In genomic region chr4:13543091-13543581, GRCh38 we compare ENCODE assay signal across 12 cellular contexts. TPM values are rescaled to one million over a fixed set of nuclear protein-coding genes. Genes with fewer than 3 reads are reported as not detected.
DNase-seq lines count a peak whose midpoint lies in the region; ATAC-seq, FAIRE-seq and TF ChIP-seq lines count a peak whose summit lies in the region.
"Had no signal": no experiment of that assay in that cellular context is flagged by ENCODE, and none has a peak within 500 bp of the region (broad histone marks: within the 10 kb centered on the region; RNA-seq: fewer than 3 reads in every experiment).

No MANE protein-coding gene starts in this region.

- peak overlapping the region; percentile 63 for H3K4me3 Mint-ChIP-seq in CD4-positive, alpha-beta T cell
- H3K4me3 Mint-ChIP-seq in endothelial cell (ENCODE audit: unreplicated experiment) (peak overlapping the region; percentile 90), neural crest cell (peak overlapping the region; percentile 87)

- no peak for FAIRE-seq in RCC 7860 (lab: Jason Lieb, UNC)

- H3K27me3 Mint-ChIP-seq in CD4-positive, alpha-beta T cell: peaks cover 78% of the 10 kb centered on the region
- H3K27me3 Mint-ChIP-seq in endothelial cell (ENCODE audit: unreplicated experiment): peaks cover 15% of the 10 kb centered on the region
- H3K27me3 Mint-ChIP-seq in neural crest cell (ENCODE audit: low read depth): peaks cover 87% of the 10 kb centered on the region

- peaks cover 31% of the 10 kb centered on the region for H3K9me3 ChIP-seq in CD4-positive, alpha-beta T cell (ENCODE audit: control insufficient read depth, low read length)
- no peaks in the 10 kb centered on the region for H3K9me3 ChIP-seq in HUES48 (ENCODE audit: control insufficient read depth, insufficient read depth, low read length)

- intact Hi-C loops in CD4-positive, alpha-beta T cell (cut with DNase I, micrococcal nuclease): loop anchor here in 1 of 2 experiments (10.0 kb wide), 1 partner anchor 58 kb away; the partner anchor contains the start of gene RAB28

- POLR2A ChIA-PET in CD4-positive, alpha-beta T cell (lab: Charles Lee): no interaction called here

- peaks cover 20% of the 10 kb centered on the region for H3K4me1 ChIP-seq in HUES48 (ENCODE audit: control insufficient read depth, insufficient read depth, low read length)

- no peak overlapping the region for H3K27ac ChIP-seq in CD4-positive, alpha-beta T cell (ENCODE audit: low read depth, low read length)
- no peak overlapping the region for H3K27ac ChIP-seq in HUES48 (ENCODE audit: low read depth, low read length)

- TF ChIP-seq CTCF in CD4-positive, alpha-beta T cell (IDR thresholded peaks at IDR 0.05): no peak
- TF ChIP-seq CTCF in endothelial cell (IDR thresholded peaks at IDR 0.05; ENCODE audit: unreplicated experiment): no peak
- TF ChIP-seq CTCF in neural crest cell (conservative IDR thresholded peaks at IDR 0.05): no peak

- CTCF ChIA-PET in CD4-positive, alpha-beta T cell (lab: Charles Lee): interaction anchor here (2.2 kb wide), 1 partner anchor 11 kb away, joined by 9 read pairs; no protein-coding TSS in a partner anchor

- H3K36me3 ChIP-seq in HUES48 (ENCODE audit: control insufficient read depth, insufficient read depth, low read length): no peaks in the 10 kb centered on the region

- H3K4me1 Mint-ChIP-seq in CD4-positive, alpha-beta T cell (ENCODE audit: low read depth): peaks cover 69% of the 10 kb centered on the region
- H3K4me1 Mint-ChIP-seq in endothelial cell (ENCODE audit: unreplicated experiment) (peaks cover 20% of the 10 kb centered on the region), neural crest cell (peaks cover 25% of the 10 kb centered on the region)

- peak overlapping the region; percentile 55; the same call in 1 of the 2 replicates for H3K4me3 ChIP-seq in HUES48 (ENCODE audit: low read depth, low read length)

- no peak for ATAC-seq in CD4-positive, alpha-beta T cell (ENCODE audit: poor library complexity)
- no peak for ATAC-seq in GM19397 (IDR thresholded peaks at IDR 0.05; ENCODE audit: unreplicated experiment)
- ATAC-seq: left lobe of liver had no signal

- no peaks in the 10 kb centered on the region for H3K9me3 Mint-ChIP-seq in CD4-positive, alpha-beta T cell
- H3K9me3 Mint-ChIP-seq in endothelial cell (ENCODE audit: unreplicated experiment): no peaks in the 10 kb centered on the region
- no peaks in the 10 kb centered on the region for H3K9me3 Mint-ChIP-seq in neural crest cell

- no peak for DNase-seq in CD4-positive, alpha-beta T cell
- DNase-seq in endothelial cell (ENCODE audit: low spot score): no peak
- no peak for DNase-seq in neural crest cell (ENCODE audit: low read depth, low spot score)
- DNase-seq in RCC 7860 (ENCODE audit: low spot score): no peak
- no peak for DNase-seq in C1 segment of cervical spinal cord (lab: John Stamatoyannopoulos, UW)
- DNase-seq in COLO668 (lab: John Stamatoyannopoulos, UW; ENCODE audit: unreplicated experiment): no peak
- DNase-seq: DMS79 treated with DMSO at 0.1 percent for 48 hours, NCI-H2227 treated with DMSO at 0.1 percent for 48 hours had no signal

- H3K27ac Mint-ChIP-seq in CD4-positive, alpha-beta T cell: no peak overlapping the region
- H3K27ac Mint-ChIP-seq in endothelial cell (ENCODE audit: unreplicated experiment): peak overlapping the region; percentile 37
- no peak overlapping the region for H3K27ac Mint-ChIP-seq in neural crest cell (ENCODE audit: unreplicated experiment)

- peaks cover 96% of the 10 kb centered on the region for H3K27me3 ChIP-seq in CD4-positive, alpha-beta T cell (ENCODE audit: control insufficient read depth, insufficient read depth, low read length)
- H3K27me3 ChIP-seq in HUES48 (ENCODE audit: control insufficient read depth, insufficient read depth, low read length): peaks cover 98% of the 10 kb centered on the region

- no peaks in the 10 kb centered on the region for H3K36me3 Mint-ChIP-seq in CD4-positive, alpha-beta T cell (ENCODE audit: low read depth)
- H3K36me3 Mint-ChIP-seq in endothelial cell (ENCODE audit: low read depth, unreplicated experiment) (peaks cover 9% of the 10 kb centered on the region), neural crest cell (ENCODE audit: low read depth) (peaks cover 2% of the 10 kb centered on the region)

- H3K9ac ChIP-seq in HUES48 (ENCODE audit: low read depth, low read length): no peak overlapping the region

RNA-seq across cellular contexts. Expression of gene NKX3-2, which starts 1.2 kb away (rescaled TPM):
- not detected for total RNA-seq in CD4-positive, alpha-beta T cell
- total RNA-seq in endothelial cell (ENCODE audit: unreplicated experiment): 4.5 TPM
- 3.3 and 4.0 TPM in 2 replicates for total RNA-seq in neural crest cell
- total RNA-seq: activated CD8-positive, alpha-beta memory T cell treated with anti-CD3 and anti-CD28 coated beads for 36 hours; left lobe of liver had no signal

RNA-seq across cellular contexts. Expression of gene RAB28, which starts 59.0 kb away (rescaled TPM):
- 1 to 10 TPM; 3.9 to 4.2 TPM for total RNA-seq in CD4-positive, alpha-beta T cell
- total RNA-seq in endothelial cell (ENCODE audit: unreplicated experiment) (17.5 TPM), neural crest cell (26.7 and 30.7 TPM in 2 replicates)
